In genomic region chr5:158648631-158649030, GRCh38 we compare ENCODE assay signal across 18 cellular contexts.
DNase-seq lines count a peak whose midpoint lies in the region; ATAC-seq and TF ChIP-seq lines count a peak whose summit lies in the region.
"Had no signal": no experiment of that assay in that cellular context is flagged by ENCODE, and none has a peak within 500 bp of the region (broad histone marks: within the 10 kb centered on the region; RNA-seq: fewer than 3 reads in every experiment).

No MANE protein-coding gene starts in this region.

- H3K36me3 ChIP-seq in adipocyte (ENCODE audit: control insufficient read depth, insufficient read depth, low read length, severe bottlenecking): no peaks in the 10 kb centered on the region
- H3K36me3 ChIP-seq in naive thymus-derived CD4-positive, alpha-beta T cell (ENCODE audit: control insufficient read depth in 2 of 3, insufficient read depth in 3 of 3, low read length in 3 of 3): no peaks in the 10 kb centered on the region

- CTCF ChIA-PET in naive thymus-derived CD4-positive, alpha-beta T cell (lab: Charles Lee): no interaction called here

- DNase-seq in GM03348 (ENCODE audit: low spot score) (peak; percentile 23), adipocyte (ENCODE audit: low read depth) (peak; percentile 49), fibroblast of mammary gland (ENCODE audit: low read depth) (peak; percentile 32), GM10266 (ENCODE audit: extremely low spot score) (no peak), Kasumi-1 (lab: John Stamatoyannopoulos, UW) (no peak)
- no peak for DNase-seq in naive thymus-derived CD4-positive, alpha-beta T cell
- DNase-seq: ACHN, HFFc6, NCI-H1048, NCI-H1436 treated with DMSO at 0.1 percent for 48 hours, NCI-H2029, NCI-H2171 treated with DMSO at 0.1 percent for 48 hours, NCI-H748 treated with DMSO at 0.1 percent for 48 hours, SW 1271 had no signal

- no peaks in the 10 kb centered on the region for H3K9me3 ChIP-seq in adipocyte (ENCODE audit: control insufficient read depth, low read length)
- no peaks in the 10 kb centered on the region for H3K9me3 ChIP-seq in naive thymus-derived CD4-positive, alpha-beta T cell (ENCODE audit: control insufficient read depth in 2 of 3, low read length in 3 of 3)

- H3K4me1 Mint-ChIP-seq in naive thymus-derived CD4-positive, alpha-beta T cell: no peaks in the 10 kb centered on the region
- no peaks in the 10 kb centered on the region for H3K4me1 Mint-ChIP-seq in activated T-helper 17 cell treated with anti-CD3 and anti-CD28 coated beads, Interleukin-2, amount 50 U/mL, for 72 hours

- TF ChIP-seq CTCF in fibroblast of mammary gland (conservative IDR thresholded peaks at IDR 0.05; ENCODE audit: control insufficient read depth, insufficient read depth, low read depth, low read length): no peak
- TF ChIP-seq CTCF in GM10266 (IDR thresholded peaks at IDR 0.05; ENCODE audit: control insufficient read depth, insufficient read depth, low read depth, missing control alignments): no peak

- no peak overlapping the region for H3K4me3 Mint-ChIP-seq in naive thymus-derived CD4-positive, alpha-beta T cell
- H3K4me3 Mint-ChIP-seq in activated T-helper 17 cell treated with anti-CD3 and anti-CD28 coated beads, Interleukin-2, amount 50 U/mL, for 72 hours: no peak overlapping the region
- H3K4me3 Mint-ChIP-seq: B cell, HFFc6 had no signal

- H3K9ac ChIP-seq in adipocyte (ENCODE audit: low read length): no peak overlapping the region
- H3K9ac ChIP-seq: KMS-11 had no signal

- H3K4me3 ChIP-seq in adipocyte (ENCODE audit: low read length) (no peak overlapping the region), fibroblast of mammary gland (ENCODE audit: control insufficient read depth, low read depth, low read length) (no peak overlapping the region)
- no peak overlapping the region for H3K4me3 ChIP-seq in naive thymus-derived CD4-positive, alpha-beta T cell (ENCODE audit: low read length)

- intact Hi-C loops in naive thymus-derived CD4-positive, alpha-beta T cell (cut with micrococcal nuclease): no loop called here

- H3K9me3 Mint-ChIP-seq in naive thymus-derived CD4-positive, alpha-beta T cell: peaks cover 0 to 4% (median 0%) of the 10 kb centered on the region in 11 donors
- no peaks in the 10 kb centered on the region for H3K9me3 Mint-ChIP-seq in activated T-helper 17 cell treated with anti-CD3 and anti-CD28 coated beads, Interleukin-2, amount 50 U/mL, for 72 hours

- POLR2A ChIA-PET in naive thymus-derived CD4-positive, alpha-beta T cell (lab: Charles Lee): no interaction called here

- no peaks in the 10 kb centered on the region for H3K4me1 ChIP-seq in adipocyte (ENCODE audit: control insufficient read depth, insufficient read depth, low read length)
- no peaks in the 10 kb centered on the region for H3K4me1 ChIP-seq in naive thymus-derived CD4-positive, alpha-beta T cell (ENCODE audit: control insufficient read depth in 2 of 2, insufficient read depth in 2 of 2, low read length in 2 of 2)

- no peaks in the 10 kb centered on the region for H3K36me3 Mint-ChIP-seq in naive thymus-derived CD4-positive, alpha-beta T cell
- H3K36me3 Mint-ChIP-seq in activated T-helper 17 cell treated with anti-CD3 and anti-CD28 coated beads, Interleukin-2, amount 50 U/mL, for 72 hours (ENCODE audit: low read depth): no peaks in the 10 kb centered on the region

- no peak overlapping the region for H3K27ac Mint-ChIP-seq in naive thymus-derived CD4-positive, alpha-beta T cell
- H3K27ac Mint-ChIP-seq in activated T-helper 17 cell treated with anti-CD3 and anti-CD28 coated beads, Interleukin-2, amount 50 U/mL, for 72 hours: no peak overlapping the region
- H3K27ac Mint-ChIP-seq: B cell, HFFc6 had no signal

- no peak overlapping the region for H3K27ac ChIP-seq in naive thymus-derived CD4-positive, alpha-beta T cell (ENCODE audit: low read depth, low read length)
- H3K27ac ChIP-seq: KMS-11 had no signal

- no peaks in the 10 kb centered on the region for H3K27me3 ChIP-seq in adipocyte (replicated peaks; ENCODE audit: control insufficient read depth, insufficient read depth, low read length)
- H3K27me3 ChIP-seq in naive thymus-derived CD4-positive, alpha-beta T cell (ENCODE audit: control insufficient read depth in 2 of 2, insufficient read depth in 2 of 2, low read length in 2 of 2): no peaks in the 10 kb centered on the region

- ATAC-seq in naive thymus-derived CD4-positive, alpha-beta T cell: no peak
- ATAC-seq in activated T-helper 17 cell treated with anti-CD3 and anti-CD28 coated beads, Interleukin-2, amount 50 U/mL, for 72 hours (replicated peaks): no peak
- ATAC-seq: Right ventricle myocardium inferior had no signal

- H3K27me3 Mint-ChIP-seq in naive thymus-derived CD4-positive, alpha-beta T cell: peaks cover 0 to 22% (median 0%) of the 10 kb centered on the region in 5 donors
- H3K27me3 Mint-ChIP-seq in activated T-helper 17 cell treated with anti-CD3 and anti-CD28 coated beads, Interleukin-2, amount 50 U/mL, for 72 hours: peaks cover 25% of the 10 kb centered on the region

Comparison
In these comparisons a context has a peak if more than half of its experiments do, and no peak if none do; other contexts are left out.
1. DNase-seq: peak in GM03348 (single experiment), adipocyte (single experiment) and fibroblast of mammary gland (single experiment); none in GM10266 (single experiment), naive thymus-derived CD4-positive, alpha-beta T cell (0 of 9) and Kasumi-1 (0 of 2).